In genomic region chr7:24245362-24245761, GRCh38 we compare ENCODE assay signal across 18 cellular contexts. TPM values are rescaled to one million over a fixed set of nuclear protein-coding genes. Genes with fewer than 3 reads are reported as not detected.
A peak's percentile ranks its signal among the peaks of the same experiment; 100 is the strongest.
DNase-seq lines count a peak whose midpoint lies in the region; ATAC-seq, FAIRE-seq and TF ChIP-seq lines count a peak whose summit lies in the region.
"Had no signal": no experiment of that assay in that cellular context is flagged by ENCODE, and none has a peak within 500 bp of the region (broad histone marks: within the 10 kb centered on the region; RNA-seq: fewer than 3 reads in every experiment).

No MANE protein-coding gene starts in this region.

- FAIRE-seq in urothelium cell line (lab: Jason Lieb, UNC), result no peak
- FAIRE-seq: keratinocyte had no signal

- no peak for TF ChIP-seq POLR2A in GM18505 (IDR thresholded peaks at IDR 0.05; ENCODE audit: borderline replicate concordance, extremely low read depth, insufficient read depth, insufficient read length)

- peak; percentile 18 for DNase-seq in M059J (ENCODE audit: low read depth)
- DNase-seq in HuH-7.5 (ENCODE audit: low spot score), result no peak
- no peak for DNase-seq in urothelium cell line (ENCODE audit: low spot score)
- no peak for DNase-seq in germinal center (ENCODE audit: low spot score)
- DNase-seq: amygdala; DND-41; dorsolateral prefrontal cortex; foreskin keratinocyte; IMR-90; NCI-H2029; SJCRH30; stimulated activated CD4-positive, alpha-beta T cell treated with anti-CD3 and anti-CD28 coated beads, Interleukin-2, amount 100 ng/mL, for 48 hours had no signal

- ATAC-seq in GM18505 (IDR thresholded peaks at IDR 0.05; ENCODE audit: unreplicated experiment), result peak; percentile 87
- peak; percentile 90 for ATAC-seq in GM21360 (IDR thresholded peaks at IDR 0.05; ENCODE audit: unreplicated experiment)
- peak; percentile 86 for ATAC-seq in HG02973 (IDR thresholded peaks at IDR 0.05; ENCODE audit: unreplicated experiment)
- no peak for ATAC-seq in esophagus mucosa
- ATAC-seq: foreskin keratinocyte had no signal

RNA-seq across cellular contexts. Expression of gene NPY, which starts 38.6 kb away (rescaled TPM):
- total RNA-seq in M059J (2014; rRNA removed; shearing (Covaris generic)), result 2.4 TPM in 1 of 2 replicates, not detected in the other
- not detected for total RNA-seq in esophagus mucosa
- total RNA-seq: foreskin keratinocyte, IMR-90, pulmonary artery endothelial cell had no signal
